In genomic region chr5:75567710-75568109, GRCh38 we compare ENCODE assay signal across 7 cellular contexts. TPM values are rescaled to one million over a fixed set of nuclear protein-coding genes. Genes with fewer than 3 reads are reported as not detected.
A peak's percentile ranks its signal among the peaks of the same experiment; 100 is the strongest.
DNase-seq lines count a peak whose midpoint lies in the region; ATAC-seq and TF ChIP-seq lines count a peak whose summit lies in the region.

No MANE protein-coding gene starts in this region.

- H3K9me3 ChIP-seq in mucosa of descending colon: peaks cover 9% of the 10 kb centered on the region

- H3K36me3 ChIP-seq in mucosa of descending colon (ENCODE audit: low read depth): no peaks in the 10 kb centered on the region

- peaks cover 8% of the 10 kb centered on the region for H3K9me3 Mint-ChIP-seq in activated T-helper 17 cell treated with anti-CD3 and anti-CD28 coated beads, Interleukin-2, amount 50 U/mL, for 72 hours

- H3K27ac Mint-ChIP-seq in activated T-helper 17 cell treated with anti-CD3 and anti-CD28 coated beads, Interleukin-2, amount 50 U/mL, for 72 hours: peak overlapping the region; percentile 96

- DNase-seq in mucosa of descending colon: no peak
- DNase-seq in stimulated activated naive CD4-positive, alpha-beta T cell treated with Interleukin-2 at 50 U/mL for 16 hours (lab: John Stamatoyannopoulos, UW): no peak
- DNase-seq in superior temporal gyrus (ENCODE audit: extremely low spot score): no peak
- DNase-seq in nucleus accumbens (lab: John Stamatoyannopoulos, UW): no peak

- peaks cover 31% of the 10 kb centered on the region for H3K4me1 Mint-ChIP-seq in activated T-helper 17 cell treated with anti-CD3 and anti-CD28 coated beads, Interleukin-2, amount 50 U/mL, for 72 hours

- intact Hi-C loops in mucosa of descending colon (cut with DNase I, micrococcal nuclease): no loop called here

- H3K4me1 ChIP-seq in mucosa of descending colon (ENCODE audit: low read depth): no peaks in the 10 kb centered on the region

- H3K27me3 Mint-ChIP-seq in activated T-helper 17 cell treated with anti-CD3 and anti-CD28 coated beads, Interleukin-2, amount 50 U/mL, for 72 hours: no peaks in the 10 kb centered on the region

- peak overlapping the region; percentile 78 for H3K4me3 Mint-ChIP-seq in activated T-helper 17 cell treated with anti-CD3 and anti-CD28 coated beads, Interleukin-2, amount 50 U/mL, for 72 hours

- TF ChIP-seq CTCF in mucosa of descending colon (IDR thresholded peaks at IDR 0.05): no peak

- ATAC-seq in GM18868 (IDR thresholded peaks at IDR 0.05; ENCODE audit: unreplicated experiment) (peak; percentile 53), HG03196 (IDR thresholded peaks at IDR 0.05; ENCODE audit: unreplicated experiment) (peak; percentile 41), mucosa of descending colon (peak; percentile 18)
- ATAC-seq in activated T-helper 17 cell treated with anti-CD3 and anti-CD28 coated beads, Interleukin-2, amount 50 U/mL, for 72 hours (replicated peaks): peak; percentile 78

- peaks cover 64% of the 10 kb centered on the region for H3K36me3 Mint-ChIP-seq in activated T-helper 17 cell treated with anti-CD3 and anti-CD28 coated beads, Interleukin-2, amount 50 U/mL, for 72 hours (ENCODE audit: low read depth)

- H3K4me3 ChIP-seq in mucosa of descending colon: no peak overlapping the region

RNA-seq across cellular contexts. Expression of gene ANKDD1B, which starts 43.5 kb away (rescaled TPM):
- total RNA-seq in activated T-helper 17 cell treated with anti-CD3 and anti-CD28 coated beads, Interleukin-2, amount 50 U/mL, for 72 hours: under 1 TPM; 0.34 to 0.35 TPM
- total RNA-seq in mucosa of descending colon: 1 to 10 TPM; 4.0 to 9.2 (median 8.0) TPM

RNA-seq across cellular contexts. Expression of gene POLK, which starts 56.0 kb away (rescaled TPM):
- 10 to 100 TPM; 28.7 to 44.4 TPM for total RNA-seq in activated T-helper 17 cell treated with anti-CD3 and anti-CD28 coated beads, Interleukin-2, amount 50 U/mL, for 72 hours
- 10 to 100 TPM; 15.3 to 32.5 (median 17.6) TPM for total RNA-seq in mucosa of descending colon

RNA-seq across cellular contexts. Expression of gene CERT1, which starts 56.3 kb away (rescaled TPM):
- 10 to 100 TPM; 24.9 to 40.3 TPM for total RNA-seq in activated T-helper 17 cell treated with anti-CD3 and anti-CD28 coated beads, Interleukin-2, amount 50 U/mL, for 72 hours
- total RNA-seq in mucosa of descending colon: 10 to 100 TPM; 41.4 to 63.4 (median 45.0) TPM

Comparison
In these comparisons a context has a peak if more than half of its experiments do, and no peak if none do; other contexts are left out.
1. ATAC-seq: peak in every context shown above with its lines; median percentile 78 in activated T-helper 17 cell treated with anti-CD3 and anti-CD28 coated beads, Interleukin-2, amount 50 U/mL, for 72 hours; 53 in GM18868; 41 in HG03196; 18 in mucosa of descending colon.